Comparison of ENCODE assay signal across 20 cellular contexts in the genomic region with DNA sequence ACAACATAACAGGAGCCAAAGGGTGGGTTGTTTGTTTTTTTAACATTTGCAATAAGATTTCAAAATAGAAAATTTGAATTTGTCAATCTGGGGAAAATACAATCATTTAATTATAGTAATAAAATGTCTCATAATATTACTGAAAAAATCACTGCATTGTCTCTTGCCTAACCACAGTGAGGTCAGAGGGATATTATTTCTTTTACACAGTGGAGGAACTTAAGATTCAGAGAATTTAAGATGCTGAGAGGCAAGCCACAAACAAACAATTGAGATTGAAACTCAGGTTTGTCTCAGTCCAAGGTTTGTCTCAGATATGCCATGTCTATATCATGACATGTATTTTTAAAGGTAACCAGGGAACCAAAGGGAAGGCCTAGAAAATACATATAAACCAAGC.
DNase-seq lines count a peak whose midpoint lies in the region; ATAC-seq and TF ChIP-seq lines count a peak whose summit lies in the region.
"Had no signal": no experiment of that assay in that cellular context is flagged by ENCODE, and none has a peak within 500 bp of the region (broad histone marks: within the 10 kb centered on the region; RNA-seq: fewer than 3 reads in every experiment).

No MANE protein-coding gene starts in this region.

- peak overlapping the region; percentile 91 for H3K27ac Mint-ChIP-seq in activated naive CD8-positive, alpha-beta T cell
- H3K27ac Mint-ChIP-seq in activated naive CD8-positive, alpha-beta T cell treated with anti-CD3 and anti-CD28 coated beads, Interleukin-2, amount 50 U/mL, for 24 hours, result no peak overlapping the region
- H3K27ac Mint-ChIP-seq in naive B cell, result peak overlapping the region in 4 of 6 donors; percentile 10 to 92 (median 26)
- H3K27ac Mint-ChIP-seq in MCF 10A (ENCODE audit: low read depth, unreplicated experiment), result no peak overlapping the region

- no peak overlapping the region for H3K4me3 Mint-ChIP-seq in activated naive CD8-positive, alpha-beta T cell
- H3K4me3 Mint-ChIP-seq in activated naive CD8-positive, alpha-beta T cell treated with anti-CD3 and anti-CD28 coated beads, Interleukin-2, amount 50 U/mL, for 24 hours, result no peak overlapping the region
- H3K4me3 Mint-ChIP-seq in naive B cell, result no peak overlapping the region
- no peak overlapping the region for H3K4me3 Mint-ChIP-seq in MCF 10A (ENCODE audit: unreplicated experiment)

- intact Hi-C loops in MCF 10A (cut with micrococcal nuclease), result no loop called here

- H3K4me1 Mint-ChIP-seq in activated naive CD8-positive, alpha-beta T cell (ENCODE audit: low read depth), result peaks cover 92% of the 10 kb centered on the region
- H3K4me1 Mint-ChIP-seq in activated naive CD8-positive, alpha-beta T cell treated with anti-CD3 and anti-CD28 coated beads, Interleukin-2, amount 50 U/mL, for 24 hours, result peaks cover 93% of the 10 kb centered on the region
- peaks cover 44 to 53% (median 47%) of the 10 kb centered on the region in 3 donors for H3K4me1 Mint-ChIP-seq in naive B cell
- peaks cover 11% of the 10 kb centered on the region for H3K4me1 Mint-ChIP-seq in MCF 10A (ENCODE audit: insufficient read depth, unreplicated experiment)

- CTCF ChIA-PET in MCF 10A (lab: Yijun Ruan, JAX), result interaction anchor here (0.5 to 1.1 kb wide), 3 partner anchors 36 to 1746 kb away, joined by 3 read pairs; no protein-coding TSS in a partner anchor

- DNase-seq in activated naive CD8-positive, alpha-beta T cell treated with anti-CD3 and anti-CD28 coated beads, Interleukin-2, amount 50 U/mL, for 24 hours, result no peak
- DNase-seq in choroid plexus epithelial cell (ENCODE audit: low read depth) (peak; percentile 35), naive B cell (no peak), MCF 10A (ENCODE audit: unreplicated experiment) (no peak)
- DNase-seq: BE2C; Calu3; CD4-positive, CD25-positive, alpha-beta regulatory T cell; DMS53; EL; KBM-7; NCI-H1105 treated with DMSO at 0.1 percent for 48 hours; NCI-H1694; NCI-H2081 treated with DMSO at 0.1 percent for 48 hours; NCI-H510A treated with DMSO at 0.1 percent for 48 hours; NCI-H774; PC-3; SIG-M5 had no signal

- no peak for ATAC-seq in activated naive CD8-positive, alpha-beta T cell treated with anti-CD3 and anti-CD28 coated beads, Interleukin-2, amount 50 U/mL, for 24 hours
- no peak for ATAC-seq in naive B cell (ENCODE audit: low read depth in 2 of 2)
- ATAC-seq in GM21619 (IDR thresholded peaks at IDR 0.05; ENCODE audit: unreplicated experiment), result no peak
- ATAC-seq in GM19023 (IDR thresholded peaks at IDR 0.05; ENCODE audit: unreplicated experiment), result no peak
- ATAC-seq: PC-3 had no signal

- no peak overlapping the region for H3K4me3 ChIP-seq in choroid plexus epithelial cell (ENCODE audit: low read depth, low read length)

- TF ChIP-seq CTCF in choroid plexus epithelial cell (conservative IDR thresholded peaks at IDR 0.05; ENCODE audit: low read depth, low read length) (no peak), MCF 10A (IDR thresholded peaks at IDR 0.05; ENCODE audit: unreplicated experiment) (no peak)

- H3K9me3 Mint-ChIP-seq in activated naive CD8-positive, alpha-beta T cell (ENCODE audit: low read depth), result no peaks in the 10 kb centered on the region
- no peaks in the 10 kb centered on the region for H3K9me3 Mint-ChIP-seq in activated naive CD8-positive, alpha-beta T cell treated with anti-CD3 and anti-CD28 coated beads, Interleukin-2, amount 50 U/mL, for 24 hours
- H3K9me3 Mint-ChIP-seq in naive B cell (no peaks in the 10 kb centered on the region), MCF 10A (ENCODE audit: unreplicated experiment) (no peaks in the 10 kb centered on the region)
- H3K9me3 Mint-ChIP-seq: CD4-positive, CD25-positive, alpha-beta regulatory T cell had no signal

- no peaks in the 10 kb centered on the region for H3K27me3 Mint-ChIP-seq in activated naive CD8-positive, alpha-beta T cell
- H3K27me3 Mint-ChIP-seq in activated naive CD8-positive, alpha-beta T cell treated with anti-CD3 and anti-CD28 coated beads, Interleukin-2, amount 50 U/mL, for 24 hours, result no peaks in the 10 kb centered on the region
- H3K27me3 Mint-ChIP-seq in naive B cell, result no peaks in the 10 kb centered on the region
- no peaks in the 10 kb centered on the region for H3K27me3 Mint-ChIP-seq in MCF 10A (ENCODE audit: insufficient read depth, unreplicated experiment)
- H3K27me3 Mint-ChIP-seq: CD4-positive, CD25-positive, alpha-beta regulatory T cell had no signal

- peaks cover 24% of the 10 kb centered on the region for H3K36me3 Mint-ChIP-seq in activated naive CD8-positive, alpha-beta T cell
- H3K36me3 Mint-ChIP-seq in activated naive CD8-positive, alpha-beta T cell treated with anti-CD3 and anti-CD28 coated beads, Interleukin-2, amount 50 U/mL, for 24 hours (ENCODE audit: low read depth), result peaks cover 43% of the 10 kb centered on the region
- H3K36me3 Mint-ChIP-seq in naive B cell (peaks cover 8 to 27% of the 10 kb centered on the region in 2 donors), MCF 10A (ENCODE audit: insufficient read depth, unreplicated experiment) (peaks cover 6% of the 10 kb centered on the region)

- POLR2A ChIA-PET in MCF 10A (lab: Yijun Ruan, JAX), result no interaction called here

- no TSS peak for BruUV-seq in MCF 10A (replicated peaks; lab: Mats Ljungman, UMichigan)

Comparison
In these comparisons a context has a peak if more than half of its experiments do, and no peak if none do; other contexts are left out.
1. H3K27ac Mint-ChIP-seq: peak in activated naive CD8-positive, alpha-beta T cell (single experiment) and naive B cell (4 of 6); none in activated naive CD8-positive, alpha-beta T cell treated with anti-CD3 and anti-CD28 coated beads, Interleukin-2, amount 50 U/mL, for 24 hours (single experiment) and MCF 10A (single experiment).